ENCODE assay signal across 34 cellular contexts in genomic region chr16:30850246-30850645, GRCh38.
"Had no signal": no experiment of that assay in that cellular context is flagged by ENCODE, and none has a peak within 500 bp of the region (broad histone marks: within the 10 kb centered on the region; RNA-seq: fewer than 3 reads in every experiment).

No MANE protein-coding gene starts in this region.

- H3K9me3 ChIP-seq: MG63 had no signal

- H3K27me3 ChIP-seq: MG63 had no signal

- H3K4me3 ChIP-seq: MG63 had no signal

- H3K27ac ChIP-seq: KMS-11 had no signal

- H3K4me2 ChIP-seq: KMS-11 had no signal

- DNase-seq: Karpas-422, Kasumi-1, MG63, MM.1S, MV-4-11, NCI-H1048, NCI-H1092, NCI-H1092 treated with DMSO at 0.1 percent for 48 hours, NCI-H1105, NCI-H1105 treated with DMSO at 0.1 percent for 48 hours, NCI-H1417, NCI-H1417 treated with DMSO at 0.1 percent for 48 hours, NCI-H1436, NCI-H1436 treated with DMSO at 0.1 percent for 48 hours, NCI-H146, NCI-H1694, NCI-H1694 treated with DMSO at 0.1 percent for 48 hours, NCI-H187, NCI-H187 treated with DMSO at 0.1 percent for 48 hours, NCI-H1930, NCI-H2029, NCI-H2029 treated with DMSO at 0.1 percent for 48 hours, NCI-H2081, NCI-H2081 treated with DMSO at 0.1 percent for 48 hours, NCI-H2107, NCI-H2171, NCI-H2171 treated with DMSO at 0.1 percent for 48 hours, NCI-H2227 treated with DMSO at 0.1 percent for 48 hours, NCI-H226, NCI-H345, NCI-H446, NCI-H446 treated with DMSO at 0.1 percent for 48 hours, NCI-H510A had no signal

- H3K9ac ChIP-seq: KMS-11 had no signal
